Comparison of ENCODE assay signal across 8 cellular contexts in the genomic region with DNA sequence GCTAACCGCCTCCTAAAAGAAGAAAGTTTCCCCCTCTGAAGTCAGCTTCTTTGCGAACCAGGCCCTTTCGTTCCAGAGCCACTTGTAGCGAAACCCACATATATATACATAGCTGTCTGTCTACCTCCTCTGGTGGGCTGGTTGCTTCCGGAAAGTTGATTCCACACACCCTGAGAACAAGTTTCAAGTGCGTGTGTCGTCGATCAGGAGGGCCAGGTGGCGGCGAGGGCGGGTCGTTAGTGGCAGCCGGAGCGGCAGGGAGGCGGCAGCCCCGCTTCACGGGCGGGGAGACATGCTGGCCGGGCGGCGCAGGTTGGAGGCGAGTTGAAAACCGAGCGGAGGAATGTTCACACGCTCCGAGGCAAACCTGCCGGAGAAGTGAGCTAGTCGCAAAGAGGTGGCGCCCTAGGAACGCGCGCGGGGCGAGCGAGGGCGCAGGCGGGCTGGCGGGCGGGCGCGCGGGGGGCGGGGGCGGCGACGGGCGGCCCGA. TPM values are rescaled to one million over a fixed set of nuclear protein-coding genes. Genes with fewer than 3 reads are reported as not detected.
DNase-seq lines count a peak whose midpoint lies in the region; TF ChIP-seq lines count a peak whose summit lies in the region.

No MANE protein-coding gene starts in this region.

- H3K9me3 ChIP-seq in GM23248 (ENCODE audit: low read depth) (no peaks in the 10 kb centered on the region), endocrine pancreas (ENCODE audit: control insufficient read depth, low read length) (no peaks in the 10 kb centered on the region), mesodermal cell (ENCODE audit: control insufficient read depth, low read length) (no peaks in the 10 kb centered on the region)

- H3K9ac ChIP-seq in GM23248 (peak overlapping the region; percentile 84), KMS-11 (no peak overlapping the region; the same call in 1 of the 2 replicates), endocrine pancreas (ENCODE audit: control insufficient read depth, insufficient read depth, low read length) (peak overlapping the region; percentile 62)

- H3K27ac ChIP-seq in GM23248: peak overlapping the region; percentile 66
- H3K27ac ChIP-seq in KMS-11: peak overlapping the region; percentile 11; the same call in 1 of the 2 replicates
- no peak overlapping the region for H3K27ac ChIP-seq in mesodermal cell (ENCODE audit: low read depth, low read length, severe bottlenecking)

- peaks cover 67% of the 10 kb centered on the region for H3F3A ChIP-seq in GM23248 (ENCODE audit: insufficient read depth)

- in situ Hi-C loops in GM23248 (cut with MboI): no loop called here

- H3K4me1 ChIP-seq in GM23248 (ENCODE audit: insufficient read depth): peaks cover 54% of the 10 kb centered on the region
- H3K4me1 ChIP-seq in KMS-11 (ENCODE audit: low read depth, poor library complexity, severe bottlenecking): peaks cover 11% of the 10 kb centered on the region
- H3K4me1 ChIP-seq in endocrine pancreas (ENCODE audit: control insufficient read depth, insufficient read depth, low read length): no peaks in the 10 kb centered on the region
- peaks cover 21% of the 10 kb centered on the region for H3K4me1 ChIP-seq in mesodermal cell (ENCODE audit: control insufficient read depth, insufficient read depth, low read length, poor library complexity, severe bottlenecking)

- peak overlapping the region; percentile 75 for H3K4me2 ChIP-seq in GM23248 (ENCODE audit: unreplicated experiment)
- H3K4me2 ChIP-seq in KMS-11: peak overlapping the region; percentile 87

- H3K27me3 ChIP-seq in GM23248 (replicated peaks; ENCODE audit: insufficient read depth) (no peaks in the 10 kb centered on the region), KMS-11 (ENCODE audit: insufficient read depth, low read depth) (no peaks in the 10 kb centered on the region), endocrine pancreas (ENCODE audit: control insufficient read depth, insufficient read depth, low read length) (peaks cover 12% of the 10 kb centered on the region)

- H4K20me1 ChIP-seq in GM23248 (ENCODE audit: insufficient read depth) (no peaks in the 10 kb centered on the region; the same call in 1 of the 2 replicates), KMS-11 (ENCODE audit: insufficient read depth) (no peaks in the 10 kb centered on the region)

- H3K36me3 ChIP-seq in GM23248 (ENCODE audit: low read depth) (no peaks in the 10 kb centered on the region), KMS-11 (ENCODE audit: insufficient read depth) (no peaks in the 10 kb centered on the region), endocrine pancreas (ENCODE audit: control insufficient read depth, insufficient read depth, low read length) (no peaks in the 10 kb centered on the region), mesodermal cell (ENCODE audit: control insufficient read depth, insufficient read depth, low read length) (no peaks in the 10 kb centered on the region)

- WGBS in GM23248 (ENCODE audit: low coverage in 1 of 2, low lambda C conversion rate in 2 of 2, missing lambda C conversion rate in 2 of 2), 2 experiments: 1 to 2% methylated on average over 41 to 44 of the region's 48 CpGs
- WGBS in mesodermal cell (ENCODE audit: insufficient coverage in 2 of 2), 2 experiments: 0 to 1% methylated on average over 7 to 40 of the region's 48 CpGs

- DNase-seq in GM12865 (ENCODE audit: low read depth): peak; percentile 89
- peak; percentile 82 for DNase-seq in GM23248
- peak; percentile 27 to 50 for DNase-seq in activated CD4-positive, alpha-beta T cell treated with anti-CD3 and anti-CD28 coated beads for 4 hours
- DNase-seq in stimulated activated CD8-positive, alpha-beta memory T cell treated with anti-CD3 and anti-CD28 coated beads, Interleukin-7, amount 100 ng/mL, for 4 hours (ENCODE audit: low read depth in 2 of 2): peak; percentile 7 to 24
- DNase-seq in NCI-H2081 treated with DMSO at 0.1 percent for 48 hours (lab: John Stamatoyannopoulos, UW): no peak

- H3K4me3 ChIP-seq in GM12865 (ENCODE audit: low read depth, low read length) (peak overlapping the region; percentile 52), GM23248 (peak overlapping the region; percentile 76), KMS-11 (IDR thresholded peaks at IDR 0.05; ENCODE audit: insufficient read depth, low read depth, low read length) (no peak overlapping the region), endocrine pancreas (ENCODE audit: control insufficient read depth, insufficient read depth, low read length) (peak overlapping the region; percentile 51), mesodermal cell (ENCODE audit: extremely low read depth, insufficient read depth, low read length, poor library complexity, severe bottlenecking) (peak overlapping the region; percentile 42)

- H3K79me2 ChIP-seq in GM23248 (ENCODE audit: insufficient read depth) (0 out of 2 replicates have a peak, but pooled peaks cover 12% of the 10 kb centered on the region), KMS-11 (ENCODE audit: insufficient read depth, low read depth) (no peaks in the 10 kb centered on the region)

- TF ChIP-seq CTCF in GM12865 (IDR thresholded peaks at IDR 0.05; ENCODE audit: insufficient read depth, low read depth, low read length, missing control alignments): no peak
- no peak for TF ChIP-seq CTCF in KMS-11 (conservative IDR thresholded peaks at IDR 0.05; ENCODE audit: low read depth, low read length)

- H2AFZ ChIP-seq in GM23248 (peak overlapping the region; percentile 80), KMS-11 (ENCODE audit: low read depth) (peak overlapping the region; percentile 79)

- no peaks in the 10 kb centered on the region for H3K9me2 ChIP-seq in GM23248 (ENCODE audit: insufficient read depth)

RNA-seq across cellular contexts. Expression of gene PTHLH, which starts 2.6 kb away (rescaled TPM):
- 0.51 and 6.4 TPM in 2 replicates for total RNA-seq in GM23248 (2014; rRNA removed; shearing (Covaris generic))
- 4.2 and 4.7 TPM in 2 replicates for polyA plus RNA-seq in GM23248 (2016; fragmentation: Nextera tagmentation; extraction: Ambion mirVana)
- 2.6 TPM for polyA plus RNA-seq in mesodermal cell (2013, experiment 1 of 2)
- polyA plus RNA-seq in mesodermal cell (2013, experiment 2 of 2): 1.5 TPM
